In the genomic region with DNA sequence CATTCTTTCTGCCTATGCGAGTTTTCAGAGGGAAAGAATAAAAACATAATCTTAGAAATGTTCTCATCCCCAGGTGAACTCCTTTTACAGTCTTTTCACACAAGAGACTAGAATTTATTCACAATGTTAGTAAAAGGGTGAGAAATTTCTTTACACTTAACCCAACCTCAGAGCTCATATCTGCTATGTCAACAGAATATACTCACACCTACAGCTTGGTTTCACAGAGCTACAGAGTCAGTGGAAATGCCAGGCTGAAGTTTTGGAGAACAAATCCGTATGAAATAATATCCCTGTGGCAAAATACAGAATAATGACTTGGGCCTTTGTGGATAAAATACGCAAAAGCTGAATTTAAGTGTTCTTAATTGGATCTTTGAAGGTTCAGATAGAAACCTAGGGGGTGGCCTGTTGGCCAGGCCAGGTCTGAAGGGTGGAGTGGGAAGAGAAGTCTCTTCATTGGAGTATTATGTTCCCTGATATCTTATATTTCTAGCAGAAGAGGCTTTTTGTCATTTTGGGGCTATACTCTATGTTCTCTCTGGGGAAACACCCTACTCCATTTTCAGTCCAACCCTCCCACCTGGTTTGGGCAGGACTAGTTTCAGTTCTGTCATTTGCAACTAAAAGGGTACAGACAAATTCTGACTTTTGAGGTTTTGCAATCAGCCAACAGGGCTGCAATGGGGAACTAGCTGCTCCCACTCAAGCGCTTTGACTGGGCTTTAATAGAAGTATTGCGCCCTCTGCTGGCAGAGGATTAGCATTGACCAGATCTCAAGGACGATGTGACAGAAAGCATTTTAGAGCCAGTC, we compare ENCODE assay signal across 8 cellular contexts. TPM values are rescaled to one million over a fixed set of nuclear protein-coding genes. Genes with fewer than 3 reads are reported as not detected.
DNase-seq lines count a peak whose midpoint lies in the region; FAIRE-seq and TF ChIP-seq lines count a peak whose summit lies in the region.

No MANE protein-coding gene starts in this region.

- H3K27ac Mint-ChIP-seq in HFFc6: no peak overlapping the region

- TF ChIP-seq CTCF in GM06990 (IDR thresholded peaks at IDR 0.05; ENCODE audit: insufficient read depth, low read length, poor library complexity, severe bottlenecking) (peak; percentile 70), HFFc6 (IDR thresholded peaks at IDR 0.05) (peak; percentile 97), parathyroid adenoma (IDR thresholded peaks at IDR 0.05) (peak; percentile 91), transverse colon (IDR thresholded peaks at IDR 0.05) (peak; percentile 87 to 93 (median 91))

- H3K4me1 ChIP-seq in parathyroid adenoma (peaks cover 7% of the 10 kb centered on the region), transverse colon (peaks cover 0 to 15% (median 7%) of the 10 kb centered on the region in 4 donors)

- no peaks in the 10 kb centered on the region for H3K36me3 Mint-ChIP-seq in HFFc6 (ENCODE audit: low read depth)

- no peak overlapping the region for H3K4me3 Mint-ChIP-seq in HFFc6

- peaks cover 3% of the 10 kb centered on the region for H3K4me1 Mint-ChIP-seq in HFFc6 (ENCODE audit: low read depth)

- WGBS in transverse colon (ENCODE audit: low coverage in 1 of 2), 2 donors: 33 to 75% methylated on average over 3 to 6 of the region's 6 CpGs

- no peak overlapping the region for H3K9ac ChIP-seq in parathyroid adenoma

- intact Hi-C loops in transverse colon (cut with DNase I; ENCODE audit: low total_unique reads): loop anchor here (5.0 kb wide), 1 partner anchor 319 kb away; no protein-coding TSS in a partner anchor

- H3K27me3 ChIP-seq in GM06990 (replicated peaks; ENCODE audit: control insufficient read depth, insufficient read depth, low read length): no peaks in the 10 kb centered on the region
- H3K27me3 ChIP-seq in parathyroid adenoma (ENCODE audit: control insufficient read depth, insufficient read depth, low read length): no peaks in the 10 kb centered on the region
- no peaks in the 10 kb centered on the region for H3K27me3 ChIP-seq in transverse colon

- H3K4me2 ChIP-seq in parathyroid adenoma (ENCODE audit: low read length): no peak overlapping the region

- H3K4me3 ChIP-seq in GM06990 (replicated peaks; ENCODE audit: low read depth, low read length) (no peak overlapping the region; the same call in 1 of the 2 replicates), parathyroid adenoma (ENCODE audit: low read depth, low read length) (no peak overlapping the region), transverse colon (no peak overlapping the region)

- peak overlapping the region; percentile 5 for H2AFZ ChIP-seq in parathyroid adenoma

- TF ChIP-seq EP300 in transverse colon (IDR thresholded peaks at IDR 0.05; ENCODE audit: low read depth): no peak

- H3K27ac ChIP-seq in parathyroid adenoma (no peak overlapping the region), transverse colon (peak overlapping the region; percentile 15 to 30 (median 22))

- peaks cover 16% of the 10 kb centered on the region for H3K27me3 Mint-ChIP-seq in HFFc6 (ENCODE audit: insufficient read depth)

- H3K9me3 ChIP-seq in parathyroid adenoma (ENCODE audit: control insufficient read depth, low read length) (no peaks in the 10 kb centered on the region), transverse colon (no peaks in the 10 kb centered on the region)

- no peaks in the 10 kb centered on the region for H3K79me2 ChIP-seq in parathyroid adenoma

- in situ Hi-C loops in transverse colon (cut with MboI; ENCODE audit: low pct_ligation_motif_present in 1 of 4, low pct_unique_long_range_greater_than_20kb in 1 of 4, low sequenced_read_pairs in 3 of 4): loop anchor here (5.0 to 25.0 kb wide), 6 partner anchors 79 to 329 kb away; a partner anchor contains a TSS

- no peaks in the 10 kb centered on the region for H3K36me3 ChIP-seq in GM06990 (ENCODE audit: control insufficient read depth, insufficient read depth, low read length)
- H3K36me3 ChIP-seq in parathyroid adenoma (ENCODE audit: control insufficient read depth, insufficient read depth, low read length): no peaks in the 10 kb centered on the region
- H3K36me3 ChIP-seq in transverse colon: no peaks in the 10 kb centered on the region

- DNase-seq in GM06990 (ENCODE audit: extremely low read depth, insufficient read length) (peak; percentile 82), HFFc6 (peak; percentile 78), MV-4-11 (lab: John Stamatoyannopoulos, UW) (peak; percentile 99), SIG-M5 (lab: John Stamatoyannopoulos, UW) (peak; percentile 94), frontal cortex (ENCODE audit: low spot score in 2 of 2) (peak; percentile 43 to 45), transverse colon (peak; percentile 86)
- peak; percentile 64 for DNase-seq in activated effector memory CD4-positive, alpha-beta T cell treated with Interleukin-2 at 50 U/mL for 16 hours

- no peak for TF ChIP-seq POLR2A in transverse colon (IDR thresholded peaks at IDR 0.05)

- no peaks in the 10 kb centered on the region for H3K9me3 Mint-ChIP-seq in HFFc6

- FAIRE-seq in frontal cortex (lab: Jason Lieb, UNC): no peak

RNA-seq across cellular contexts. Expression of a gene that starts 25.7 kb away (rescaled TPM):
- total RNA-seq in HFFc6 (2021; fragmentation: NEBNext Ultra II Directional; extraction: Animal tissue kit (Norgen Biotek cat#: 25700)): under 1 TPM; 0.40 to 0.85 (median 0.72) TPM
- total RNA-seq in frontal cortex (0.82 TPM), transverse colon (1 to 10 TPM in 3 of 4 donors, under 1 TPM in 1; 0.60 to 2.6 (median 2.2) TPM)

RNA-seq across cellular contexts. Expression of a gene that starts 26.0 kb away (rescaled TPM):
- 1 to 10 TPM; 1.3 to 1.8 (median 1.5) TPM for total RNA-seq in HFFc6 (2021; fragmentation: NEBNext Ultra II Directional; extraction: Animal tissue kit (Norgen Biotek cat#: 25700))
- total RNA-seq in frontal cortex (11.8 TPM), transverse colon (10 to 100 TPM in 2 of 4 donors, 1 to 10 TPM in 2; 2.9 to 28.5 (median 8.1) TPM)

Comparison
In these comparisons a context has a peak if more than half of its experiments do, and no peak if none do; other contexts are left out.
1. DNase-seq: peak in every context shown above with its lines; median percentile 99 in MV-4-11; 94 in SIG-M5; 86 in transverse colon; 82 in GM06990; 78 in HFFc6; 64 in activated effector memory CD4-positive, alpha-beta T cell treated with Interleukin-2 at 50 U/mL for 16 hours; 44 in frontal cortex.